Comparison of ENCODE assay signal across 1 cellular context in the genomic region with DNA sequence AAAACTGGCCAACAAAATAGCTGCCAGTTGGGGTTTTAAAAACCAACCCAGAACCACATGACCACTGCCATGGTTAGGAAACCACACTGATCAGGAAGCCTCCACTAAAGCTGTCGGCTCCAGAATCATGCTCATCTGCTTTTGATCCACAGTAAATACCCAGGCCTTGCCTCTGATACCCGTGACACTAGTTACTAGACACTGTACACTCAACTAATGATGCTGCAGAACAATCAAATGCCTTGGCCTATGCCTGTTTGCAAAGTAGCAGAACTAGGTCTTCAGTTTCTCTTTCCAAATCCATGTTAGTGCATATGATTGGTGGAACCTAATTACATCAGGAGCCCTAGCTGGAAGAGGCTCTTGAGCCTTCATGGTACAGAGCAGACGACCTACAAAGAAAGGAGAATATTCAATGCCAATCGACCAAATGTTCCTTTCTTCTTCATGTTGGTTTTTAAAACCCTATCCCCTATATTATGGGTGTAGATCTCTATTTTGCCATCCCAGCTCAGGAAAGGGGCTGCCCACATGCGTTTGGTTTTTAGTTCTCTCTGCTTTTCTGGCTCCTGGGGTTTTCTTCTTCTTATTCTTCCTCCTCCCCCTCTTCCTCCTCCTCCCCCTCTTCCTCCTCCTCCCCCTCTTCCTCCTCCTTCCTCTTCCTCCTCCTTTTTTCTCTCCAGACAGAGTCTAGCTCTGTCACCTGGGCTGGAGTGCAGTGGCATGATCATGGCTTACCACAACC.
TF ChIP-seq lines count a peak whose summit lies in the region.

No MANE protein-coding gene starts in this region.

TF ChIP-seq in SK-N-SH treated with all-trans-retinoic acid at 6 μM for 48 hours, 23 proteins besides CTCF, POLR2A, EP300 and RAD21 (continued from another document):
- TF ChIP-seq TSHZ2 (CRISPR knock-in tag; IDR thresholded peaks at IDR 0.05) (no peak), PPARA (CRISPR knock-in tag; IDR thresholded peaks at IDR 0.05; ENCODE audit: borderline replicate concordance) (no peak)
